29 cellular contexts compared by ENCODE assay signal in the genomic region with DNA sequence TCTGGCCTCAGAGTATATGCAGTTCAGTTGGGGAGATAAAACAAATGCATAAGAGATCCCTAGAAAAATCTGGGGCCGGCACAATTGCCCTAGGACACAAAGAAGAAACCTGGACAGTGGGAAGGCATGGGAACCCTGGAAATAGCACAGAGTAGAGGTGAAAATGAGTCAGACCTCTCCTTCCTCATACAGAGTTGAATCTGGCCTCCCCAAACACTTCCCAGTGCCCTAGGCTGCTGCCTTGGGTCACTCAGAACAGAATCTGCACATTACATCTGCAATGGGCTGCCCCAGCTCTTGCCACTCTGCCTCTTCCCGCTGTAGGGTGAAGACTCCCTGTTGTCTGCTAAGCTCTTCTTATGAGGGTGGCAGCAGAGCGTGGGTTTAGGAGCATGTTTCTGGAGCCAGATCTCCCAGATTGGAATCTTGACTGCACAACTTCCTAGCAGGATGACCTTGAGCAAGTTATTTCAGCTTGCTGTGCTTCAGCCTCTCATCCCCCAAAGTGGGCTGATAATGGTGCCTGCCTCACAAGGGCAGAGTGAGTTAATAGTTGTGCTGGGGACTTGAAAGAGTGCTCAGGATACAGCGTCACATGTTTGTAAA.
"Had no signal": no experiment of that assay in that cellular context is flagged by ENCODE, and none has a peak within 500 bp of the region (broad histone marks: within the 10 kb centered on the region; RNA-seq: fewer than 3 reads in every experiment).

No MANE protein-coding gene starts in this region.

- H3K36me3 ChIP-seq: ascending aorta, breast epithelium, Peyer's patch had no signal

- ATAC-seq: activated CD4-positive, alpha-beta T cell treated with anti-CD3 and anti-CD28 coated beads for 36 hours; activated CD8-positive, alpha-beta T cell treated with anti-CD3 and anti-CD28 coated beads, Interleukin-2, amount 10 ng/mL, durations not matched to agents 7 days and 5 days; K562; PC-3 had no signal

- H3K9me3 Mint-ChIP-seq: activated CD4-positive, alpha-beta T cell treated with anti-CD3 and anti-CD28 coated beads, Interleukin-2, amount 10 ng/mL, durations not matched to agents 7 days and 5 days; activated naive CD4-positive, alpha-beta T cell treated with anti-CD3 and anti-CD28 coated beads, Interleukin-2, amount 50 U/mL, for 24 hours; activated naive CD8-positive, alpha-beta T cell treated with anti-CD3 and anti-CD28 coated beads, Interleukin-2, amount 10 ng/mL, durations not matched to agents 7 days and 5 days; activated T-cell treated with anti-CD3 and anti-CD28 coated beads, Interleukin-2, amount 50 U/mL, for 24 hours; activated T-helper 2 cell treated with anti-CD3 and anti-CD28 coated beads, Interferon-gamma antibody, Interleukin-2, Interleukin-4, amounts not matched to agents 10 μg/mL and 5 μg/mL and 100 μg/mL, durations not matched to agents 14 hours and 24 hours and 36 hours; T-helper 1 cell treated with Interleukin-12 subunit alpha and Interleukin-12 subunit beta and Interleukin-4 antibody, amounts not matched to agents 30 μg/mL and 1 μg/mL, for 36 hours; T-helper 2 cell treated with Interferon-gamma antibody and Interleukin-4, amounts not matched to agents 5 μg/mL and 100 μg/mL, for 36 hours had no signal

- H3K27ac ChIP-seq: ascending aorta, breast epithelium, Peyer's patch had no signal

- H3K27me3 ChIP-seq: ascending aorta, Peyer's patch had no signal

- DNase-seq: activated CD4-positive, alpha-beta T cell treated with anti-CD3 and anti-CD28 coated beads for 36 hours; activated CD4-positive, alpha-beta T cell treated with anti-CD3 and anti-CD28 coated beads, Interleukin-2, amount 10 ng/mL, durations not matched to agents 7 days and 5 days; activated CD4-positive, alpha-beta T cell treated with anti-CD3 and anti-CD28 coated beads, Interleukin-2, amount 50 U/mL, for 48 hours; activated CD8-positive, alpha-beta T cell treated with anti-CD3 and anti-CD28 coated beads, Interleukin-2, amount 10 ng/mL, durations not matched to agents 7 days and 5 days; activated gamma-delta T cell; activated naive CD4-positive, alpha-beta T cell treated with Interleukin-2 at 50 U/mL for 16 hours; activated naive CD8-positive, alpha-beta T cell treated with anti-CD3 and anti-CD28 coated beads, Interleukin-2, amount 10 ng/mL, durations not matched to agents 7 days and 5 days; activated T-cell treated with anti-CD3 and anti-CD28 coated beads, Interleukin-2, amount 50 U/mL, for 24 hours; amygdala; NCI-H1092 treated with DMSO at 0.1 percent for 48 hours; NCI-H1417; NCI-H146; NCI-H187 treated with DMSO at 0.1 percent for 48 hours; NCI-H2081; NCI-H345; NCI-H526; NCI-H748 treated with DMSO at 0.1 percent for 48 hours; NK-92 treated with Interleukin-12 subunit alpha and Interleukin-12 subunit beta, amount 100 ng/mL, for 24 hours; PC-3; Peyer's patch; RPMI8226; SIG-M5 had no signal

- H3K27ac Mint-ChIP-seq: activated CD4-positive, alpha-beta T cell treated with anti-CD3 and anti-CD28 coated beads for 36 hours; activated CD4-positive, alpha-beta T cell treated with anti-CD3 and anti-CD28 coated beads, Interleukin-2, amount 10 ng/mL, durations not matched to agents 7 days and 5 days; activated CD8-positive, alpha-beta T cell treated with anti-CD3 and anti-CD28 coated beads, Interleukin-2, amount 10 ng/mL, durations not matched to agents 7 days and 5 days; activated naive CD4-positive, alpha-beta T cell treated with anti-CD3 and anti-CD28 coated beads, Interleukin-2, amount 50 U/mL, for 24 hours; activated naive CD8-positive, alpha-beta T cell treated with anti-CD3 and anti-CD28 coated beads, Interleukin-2, amount 10 ng/mL, durations not matched to agents 7 days and 5 days; activated T-cell treated with anti-CD3 and anti-CD28 coated beads, Interleukin-2, amount 50 U/mL, for 24 hours; activated T-helper 2 cell treated with anti-CD3 and anti-CD28 coated beads, Interferon-gamma antibody, Interleukin-2, Interleukin-4, amounts not matched to agents 10 μg/mL and 5 μg/mL and 100 μg/mL, durations not matched to agents 14 hours and 24 hours and 36 hours; T-helper 1 cell treated with Interleukin-12 subunit alpha and Interleukin-12 subunit beta and Interleukin-4 antibody, amounts not matched to agents 30 μg/mL and 1 μg/mL, for 36 hours; T-helper 2 cell treated with Interferon-gamma antibody and Interleukin-4, amounts not matched to agents 5 μg/mL and 100 μg/mL, for 36 hours had no signal

- H3K4me1 ChIP-seq: ascending aorta had no signal

- H3K36me3 Mint-ChIP-seq: activated naive CD4-positive, alpha-beta T cell treated with anti-CD3 and anti-CD28 coated beads, Interleukin-2, amount 50 U/mL, for 24 hours; activated naive CD8-positive, alpha-beta T cell treated with anti-CD3 and anti-CD28 coated beads, Interleukin-2, amount 10 ng/mL, durations not matched to agents 7 days and 5 days had no signal

- H3K4me3 ChIP-seq: ascending aorta, breast epithelium, K562, Peyer's patch had no signal

- H3K4me1 Mint-ChIP-seq: activated CD4-positive, alpha-beta T cell treated with anti-CD3 and anti-CD28 coated beads for 36 hours; activated CD4-positive, alpha-beta T cell treated with anti-CD3 and anti-CD28 coated beads, Interleukin-2, amount 10 ng/mL, durations not matched to agents 7 days and 5 days; activated naive CD4-positive, alpha-beta T cell treated with anti-CD3 and anti-CD28 coated beads, Interleukin-2, amount 50 U/mL, for 24 hours; activated naive CD8-positive, alpha-beta T cell treated with anti-CD3 and anti-CD28 coated beads, Interleukin-2, amount 10 ng/mL, durations not matched to agents 7 days and 5 days had no signal

- H3K4me3 Mint-ChIP-seq: activated CD4-positive, alpha-beta T cell treated with anti-CD3 and anti-CD28 coated beads for 36 hours; activated CD4-positive, alpha-beta T cell treated with anti-CD3 and anti-CD28 coated beads, Interleukin-2, amount 10 ng/mL, durations not matched to agents 7 days and 5 days; activated CD8-positive, alpha-beta T cell treated with anti-CD3 and anti-CD28 coated beads, Interleukin-2, amount 10 ng/mL, durations not matched to agents 7 days and 5 days; activated naive CD4-positive, alpha-beta T cell treated with anti-CD3 and anti-CD28 coated beads, Interleukin-2, amount 50 U/mL, for 24 hours; activated naive CD8-positive, alpha-beta T cell treated with anti-CD3 and anti-CD28 coated beads, Interleukin-2, amount 10 ng/mL, durations not matched to agents 7 days and 5 days; activated T-cell treated with anti-CD3 and anti-CD28 coated beads, Interleukin-2, amount 50 U/mL, for 24 hours; T-helper 1 cell treated with Interleukin-12 subunit alpha and Interleukin-12 subunit beta and Interleukin-4 antibody, amounts not matched to agents 30 μg/mL and 1 μg/mL, for 36 hours; T-helper 2 cell treated with Interferon-gamma antibody and Interleukin-4, amounts not matched to agents 5 μg/mL and 100 μg/mL, for 36 hours had no signal

- H3K27me3 Mint-ChIP-seq: activated CD4-positive, alpha-beta T cell treated with anti-CD3 and anti-CD28 coated beads, Interleukin-2, amount 10 ng/mL, durations not matched to agents 7 days and 5 days had no signal

- H3K9me3 ChIP-seq: ascending aorta, breast epithelium, Peyer's patch had no signal
